ENCODE assay signal across 8 cellular contexts in genomic region chr16:30984669-30985400, GRCh38. TPM values are rescaled to one million over a fixed set of nuclear protein-coding genes. Genes with fewer than 3 reads are reported as not detected.
DNase-seq lines count a peak whose midpoint lies in the region; ATAC-seq and TF ChIP-seq lines count a peak whose summit lies in the region.

HSD3B7 (plus strand) TSS chr16:30985207; CDS start chr16:30985659, 452 bp downstream.

- DNase-seq in AG08396 (ENCODE audit: low spot score) (peak; percentile 97), NCI-H1930 (lab: John Stamatoyannopoulos, UW) (peak; percentile 68 to 83), UCSD-AML1 (lab: John Stamatoyannopoulos, UW; ENCODE audit: unreplicated experiment) (peak; percentile 79)

- H3K36me3 ChIP-seq in skeletal muscle tissue (ENCODE audit: control insufficient read depth in 3 of 3, insufficient read depth in 3 of 3, low read length in 3 of 3), result peaks cover 40 to 45% (median 40%) of the 10 kb centered on the region in 3 donors

- H3K36me3 Mint-ChIP-seq in brain, result peaks cover 21% of the 10 kb centered on the region

- no peaks in the 10 kb centered on the region for H3K27me3 ChIP-seq in skeletal muscle tissue (ENCODE audit: control insufficient read depth in 3 of 3, insufficient read depth in 3 of 3, low read length in 3 of 3)

- ATAC-seq in GM19351 (IDR thresholded peaks at IDR 0.05; ENCODE audit: unreplicated experiment) (peak; percentile 65), HG02970 (IDR thresholded peaks at IDR 0.05; ENCODE audit: low FRiP score, unreplicated experiment) (no peak)

- H3K27me3 Mint-ChIP-seq in brain, result no peaks in the 10 kb centered on the region

- H3K9me3 Mint-ChIP-seq in brain, result no peaks in the 10 kb centered on the region

- H3K4me3 ChIP-seq in iPS-18c (ENCODE audit: insufficient read depth, low read depth, low read length) (peak within 1 kb of the TSS; percentile 46; the same call in 1 of the 2 replicates), skeletal muscle tissue (ENCODE audit: low read length in 3 of 3) (peak within 1 kb of the TSS; percentile 76 to 78 (median 77))

- H3K4me1 ChIP-seq in skeletal muscle tissue (ENCODE audit: control insufficient read depth in 3 of 3, insufficient read depth in 3 of 3, low read length in 3 of 3), result peaks cover 18 to 21% (median 19%) of the 10 kb centered on the region in 3 donors

- H3K9me3 ChIP-seq in iPS-18c (ENCODE audit: control insufficient read depth, insufficient read depth, low read length) (no peaks in the 10 kb centered on the region), skeletal muscle tissue (ENCODE audit: control insufficient read depth in 3 of 3, low read length in 3 of 3) (no peaks in the 10 kb centered on the region)

- H3K27ac ChIP-seq in skeletal muscle tissue (ENCODE audit: low read depth, low read length), result peak within 1 kb of the TSS; percentile 75

- TF ChIP-seq CTCF in brain (conservative IDR thresholded peaks at IDR 0.05), result peak; percentile 90 to 96

- peak within 1 kb of the TSS in 3 of 5 experiments; percentile 11 to 75 (median 27) for H3K27ac Mint-ChIP-seq in brain

- peak within 1 kb of the TSS in 4 of 5 experiments; percentile 55 to 70 (median 65) for H3K4me3 Mint-ChIP-seq in brain

- H3K4me1 Mint-ChIP-seq in brain, result peaks cover 6% of the 10 kb centered on the region

- H3K9ac ChIP-seq in skeletal muscle tissue (ENCODE audit: low read depth in 1 of 3, low read length in 3 of 3), result peak within 1 kb of the TSS; percentile 71 to 80 (median 76)

RNA-seq across cellular contexts. Expression of gene HSD3B7, which starts in this region (rescaled TPM):
- 7.4 TPM for polyA plus RNA-seq in brain (ENCODE audit: insufficient read depth, low read depth, low replicate concordance)
- total RNA-seq in skeletal muscle tissue, result 12.5 TPM
